18 cellular contexts compared by ENCODE assay signal in genomic region chr3:4550957-4551754, GRCh38. TPM values are rescaled to one million over a fixed set of nuclear protein-coding genes. Genes with fewer than 3 reads are reported as not detected.
A peak's percentile ranks its signal among the peaks of the same experiment; 100 is the strongest.
DNase-seq lines count a peak whose midpoint lies in the region; ATAC-seq and TF ChIP-seq lines count a peak whose summit lies in the region.
"Had no signal": no experiment of that assay in that cellular context is flagged by ENCODE, and none has a peak within 500 bp of the region (broad histone marks: within the 10 kb centered on the region; RNA-seq: fewer than 3 reads in every experiment).

No MANE protein-coding gene starts in this region.

- peaks cover 15% of the 10 kb centered on the region for H3K27me3 Mint-ChIP-seq in mesothelial cell of epicardium (ENCODE audit: low read depth)

- H3K4me1 ChIP-seq in body of pancreas (peaks cover 20% of the 10 kb centered on the region), thyroid gland (peaks cover 41 to 57% of the 10 kb centered on the region in 2 donors), tibial artery (peaks cover 0 to 68% (median 26%) of the 10 kb centered on the region in 4 donors)

- WGBS in body of pancreas, 2 donors, result 56 to 60% methylated on average over 5 of the region's 5 CpGs
- 81 to 86% methylated on average over 5 of the region's 5 CpGs for WGBS in thyroid gland, 2 donors

- intact Hi-C loops in body of pancreas (cut with DNase I), result no loop called here
- intact Hi-C loops in thyroid gland (cut with DNase I), result no loop called here
- intact Hi-C loops in tibial artery (cut with DNase I; ENCODE audit: low total_unique reads), result no loop called here

- no peak for TF ChIP-seq POLR2A in body of pancreas (IDR thresholded peaks at IDR 0.05)
- TF ChIP-seq POLR2A in thyroid gland (IDR thresholded peaks at IDR 0.05), result no peak

- ATAC-seq in body of pancreas, result peak; percentile 18
- no peak for ATAC-seq in HG03135 (IDR thresholded peaks at IDR 0.05; ENCODE audit: unreplicated experiment)
- ATAC-seq in activated CD4-positive, CD25-positive, alpha-beta regulatory T cell treated with anti-CD3 and anti-CD28 coated beads, Interleukin-2, amount 50 U/mL, for 24 hours, result no peak

- peaks cover 37% of the 10 kb centered on the region for H3K4me1 Mint-ChIP-seq in mesothelial cell of epicardium

- H3K27ac Mint-ChIP-seq in mesothelial cell of epicardium, result peak overlapping the region; percentile 9

- H3K4me3 ChIP-seq in body of pancreas, result no peak overlapping the region
- H3K4me3 ChIP-seq in fibroblast of villous mesenchyme (ENCODE audit: low read depth, low read length), result no peak overlapping the region
- no peak overlapping the region for H3K4me3 ChIP-seq in thyroid gland (replicated peaks in 1 of 3)
- no peak overlapping the region for H3K4me3 ChIP-seq in tibial artery

- TF ChIP-seq CTCF in body of pancreas (IDR thresholded peaks at IDR 0.05) (no peak), fibroblast of villous mesenchyme (IDR thresholded peaks at IDR 0.05; ENCODE audit: insufficient read depth, low read depth, low read length) (no peak), mesothelial cell of epicardium (IDR thresholded peaks at IDR 0.05; ENCODE audit: unreplicated experiment) (no peak), thyroid gland (IDR thresholded peaks at IDR 0.05) (no peak), tibial artery (IDR thresholded peaks at IDR 0.05) (no peak)

- H3K9me3 ChIP-seq in body of pancreas (no peaks in the 10 kb centered on the region), thyroid gland (no peaks in the 10 kb centered on the region), tibial artery (no peaks in the 10 kb centered on the region)

- H3K4me3 Mint-ChIP-seq in mesothelial cell of epicardium, result no peak overlapping the region

- H3K27me3 ChIP-seq in body of pancreas, result no peaks in the 10 kb centered on the region
- no peaks in the 10 kb centered on the region for H3K27me3 ChIP-seq in thyroid gland
- H3K27me3 ChIP-seq in tibial artery, result no peaks in the 10 kb centered on the region

- no peaks in the 10 kb centered on the region for H3K36me3 Mint-ChIP-seq in mesothelial cell of epicardium

- peak in 1 of 4 donors; percentile 16 for DNase-seq in body of pancreas
- DNase-seq in fibroblast of villous mesenchyme (ENCODE audit: low read depth), result peak; percentile 87
- DNase-seq in mesothelial cell of epicardium (ENCODE audit: low spot score in 2 of 2, unreplicated experiment in 2 of 2), result no peak
- DNase-seq in thyroid gland, result no peak
- DNase-seq in tibial artery, result no peak
- DNase-seq: activated CD4-positive, alpha-beta T cell treated with anti-CD3 and anti-CD28 coated beads, Interleukin-2, amount 50 U/mL, for 1 hour; activated naive CD4-positive, alpha-beta T cell; AML-193; H7; KBM-7; mammary epithelial cell; MV-4-11; NCI-H2081 treated with DMSO at 0.1 percent for 48 hours; NK-92 treated with Interleukin-12 subunit alpha and Interleukin-12 subunit beta, amount 100 ng/mL, for 24 hours; retina; RPMI8226 had no signal

- no peaks in the 10 kb centered on the region for H3K36me3 ChIP-seq in body of pancreas (replicated peaks in 1 of 2; ENCODE audit: insufficient read depth in 1 of 2, low read depth in 2 of 2)
- H3K36me3 ChIP-seq in thyroid gland, result no peaks in the 10 kb centered on the region
- no peaks in the 10 kb centered on the region for H3K36me3 ChIP-seq in tibial artery

- H3K9me3 Mint-ChIP-seq in mesothelial cell of epicardium, result peaks cover 2% of the 10 kb centered on the region

- peak overlapping the region in 1 of 4 donors; percentile 5 for H3K27ac ChIP-seq in body of pancreas
- peak overlapping the region; percentile 11 to 85 (median 71) for H3K27ac ChIP-seq in thyroid gland
- peak overlapping the region in 1 of 2 donors; percentile 17 for H3K27ac ChIP-seq in tibial artery

RNA-seq across cellular contexts. Expression of gene ITPR1, which starts 58.0 kb away (rescaled TPM):
- 10 to 100 TPM; 29.3 to 29.8 TPM for total RNA-seq in body of pancreas
- total RNA-seq in fibroblast of villous mesenchyme, result 13.9 and 16.4 TPM in 2 replicates
- total RNA-seq in mesothelial cell of epicardium, result 21.2 to 21.3 TPM (median 21.3 TPM) in 3 replicates
- total RNA-seq in thyroid gland, result 100 to 1,000 TPM; 210 to 261 (median 232) TPM
